Comparison of ENCODE assay signal across 15 cellular contexts in the genomic region with DNA sequence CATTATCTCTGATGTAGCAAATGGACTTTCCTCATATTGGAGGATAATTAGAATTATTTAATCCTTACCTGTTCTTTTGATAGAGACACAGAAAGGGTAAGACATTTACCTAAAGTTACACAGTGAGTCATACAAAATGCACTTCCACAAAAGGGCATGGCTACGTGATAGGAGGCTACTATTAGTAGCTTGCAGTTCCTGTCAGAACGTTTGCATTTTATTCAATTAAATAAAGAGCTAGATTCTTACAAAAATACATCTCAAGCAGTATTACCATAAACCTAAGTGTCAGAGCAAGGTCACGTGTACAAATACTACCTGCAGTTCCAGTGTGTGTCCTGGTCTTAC.
"Had no signal": no experiment of that assay in that cellular context is flagged by ENCODE, and none has a peak within 500 bp of the region (broad histone marks: within the 10 kb centered on the region; RNA-seq: fewer than 3 reads in every experiment).

No MANE protein-coding gene starts in this region.

- H3K27ac ChIP-seq: dorsolateral prefrontal cortex had no signal

- H3K4me1 Mint-ChIP-seq: endodermal cell had no signal

- H3K4me3 ChIP-seq: cardiac muscle cell, dorsolateral prefrontal cortex had no signal

- H3K9me3 Mint-ChIP-seq: activated B cell treated with CpG ODN at 0.5 μM for 24 hours; activated CD8-positive, alpha-beta T cell treated with anti-CD3 and anti-CD28 coated beads for 36 hours; activated T-cell treated with anti-CD3 and anti-CD28 coated beads, Interleukin-2, amount 50 U/mL, for 72 hours; endodermal cell; naive B cell had no signal

- ATAC-seq: activated CD8-positive, alpha-beta T cell treated with anti-CD3 and anti-CD28 coated beads for 36 hours; activated T-cell treated with anti-CD3 and anti-CD28 coated beads, Interleukin-2, amount 50 U/mL, for 72 hours had no signal

- DNase-seq: activated B cell treated with CpG ODN at 0.5 μM for 24 hours; activated CD4-positive, alpha-beta T cell treated with anti-CD3 and anti-CD28 coated beads for 48 hours; activated CD8-positive, alpha-beta memory T cell treated with anti-CD3 and anti-CD28 coated beads, Interleukin-2, amount 50 U/mL, for 48 hours; activated CD8-positive, alpha-beta T cell treated with anti-CD3 and anti-CD28 coated beads for 36 hours; activated T-cell treated with anti-CD3 and anti-CD28 coated beads, Interleukin-2, amount 50 U/mL, for 72 hours; dorsolateral prefrontal cortex; endodermal cell; erythroblast; naive B cell; posterior cingulate gyrus; stimulated activated CD4-positive, alpha-beta T cell treated with anti-CD3 and anti-CD28 coated beads, Interleukin-2, amount 100 ng/mL, for 48 hours; stimulated activated naive CD4-positive, alpha-beta T cell; substantia nigra; T-helper 2 cell had no signal

- H3K4me3 Mint-ChIP-seq: activated B cell treated with CpG ODN at 0.5 μM for 24 hours; activated CD8-positive, alpha-beta T cell treated with anti-CD3 and anti-CD28 coated beads for 36 hours; activated T-cell treated with anti-CD3 and anti-CD28 coated beads, Interleukin-2, amount 50 U/mL, for 72 hours; endodermal cell; naive B cell had no signal

- H3K27ac Mint-ChIP-seq: activated B cell treated with CpG ODN at 0.5 μM for 24 hours; activated CD8-positive, alpha-beta T cell treated with anti-CD3 and anti-CD28 coated beads for 36 hours; activated T-cell treated with anti-CD3 and anti-CD28 coated beads, Interleukin-2, amount 50 U/mL, for 72 hours; endodermal cell had no signal

- H3K36me3 ChIP-seq: cardiac muscle cell had no signal

- H3K27me3 Mint-ChIP-seq: activated B cell treated with CpG ODN at 0.5 μM for 24 hours; activated CD8-positive, alpha-beta T cell treated with anti-CD3 and anti-CD28 coated beads for 36 hours; naive B cell had no signal

- H3K27me3 ChIP-seq: cardiac muscle cell, dorsolateral prefrontal cortex had no signal
